ENCODE assay signal across 8 cellular contexts in the genomic region with DNA sequence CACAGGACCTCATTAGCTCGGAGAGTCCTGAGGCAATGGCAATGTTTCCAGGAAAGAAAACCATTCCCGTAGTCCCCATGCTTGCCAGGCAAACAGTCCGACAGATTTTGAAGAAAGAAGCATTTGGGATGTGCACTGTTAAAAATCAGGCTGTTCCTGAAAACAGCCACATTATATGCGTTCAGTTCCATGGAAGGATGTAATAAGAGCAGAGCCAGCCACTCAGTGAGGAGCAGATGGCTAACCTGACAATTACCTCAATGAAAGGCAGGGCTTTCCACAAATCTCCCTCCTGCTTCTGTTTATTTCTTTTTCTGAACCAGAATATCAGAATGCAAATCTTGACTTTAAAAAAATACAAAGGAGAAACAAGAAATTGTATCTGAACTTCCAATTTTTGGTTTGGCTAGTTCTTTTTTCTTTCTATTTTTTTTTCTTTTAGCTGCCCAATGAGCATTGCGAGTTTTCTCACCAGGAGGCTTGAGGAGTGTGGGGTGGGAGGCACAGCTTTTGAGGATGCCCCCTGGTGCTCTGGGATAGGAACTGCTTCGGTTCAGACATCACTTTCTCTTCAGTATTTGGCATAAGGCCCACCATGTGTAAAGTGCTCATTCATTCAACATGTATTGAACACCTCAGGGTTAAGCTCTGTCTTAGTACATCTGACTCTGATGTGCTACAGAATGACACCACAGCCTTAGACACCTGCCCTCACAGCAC.
A peak's percentile ranks its signal among the peaks of the same experiment; 100 is the strongest.
DNase-seq lines count a peak whose midpoint lies in the region; ATAC-seq and TF ChIP-seq lines count a peak whose summit lies in the region.

No MANE protein-coding gene starts in this region.

- H3K4me1 ChIP-seq in Panc1 (ENCODE audit: control insufficient read depth, insufficient read depth, low read length): no peaks in the 10 kb centered on the region

- intact Hi-C loops in Panc1 (cut with micrococcal nuclease; ENCODE audit: unreplicated experiment): no loop called here

- H3K9me3 ChIP-seq in Panc1 (ENCODE audit: control insufficient read depth, insufficient read depth, low read depth, low read length): no peaks in the 10 kb centered on the region

- in situ Hi-C loops in Panc1 (cut with HindIII; ENCODE audit: low pct_unique_long_range_greater_than_20kb, low sequenced_read_pairs): no loop called here

- CTCF ChIA-PET in Panc1 (lab: Charles Lee): no interaction called here

- no peak overlapping the region for H3K4me3 ChIP-seq in Panc1 (ENCODE audit: low read depth in 2 of 2, low read length in 2 of 2)

- peaks cover 6% of the 10 kb centered on the region for H3K4me1 Mint-ChIP-seq in activated T-helper 17 cell treated with anti-CD3 and anti-CD28 coated beads, Interleukin-2, amount 50 U/mL, for 72 hours

- POLR2A ChIA-PET in Panc1 (lab: Charles Lee): no interaction called here

- ATAC-seq in GM21529 (IDR thresholded peaks at IDR 0.05; ENCODE audit: unreplicated experiment): peak; percentile 86
- no peak; the same call in 1 of the 2 replicates for ATAC-seq in Panc1
- peak; percentile 93 for ATAC-seq in activated T-helper 17 cell treated with anti-CD3 and anti-CD28 coated beads, Interleukin-2, amount 50 U/mL, for 72 hours (replicated peaks)

- peak; percentile 77 for TF ChIP-seq CTCF in Panc1 (IDR thresholded peaks at IDR 0.05)

- H3K27ac ChIP-seq in Panc1 (ENCODE audit: low read length): no peak overlapping the region

- H3K36me3 ChIP-seq in Panc1 (ENCODE audit: control insufficient read depth, insufficient read depth, low read length): no peaks in the 10 kb centered on the region

- DNase-seq in GDM1 (lab: John Stamatoyannopoulos, UW) (peak; percentile 48), HT1080 (ENCODE audit: low read depth) (peak; percentile 69), Panc1 (ENCODE audit: low read depth, low spot score) (no peak), germinal center (ENCODE audit: low spot score) (peak; percentile 79), putamen (ENCODE audit: low spot score) (no peak)
- peak; percentile 28 for DNase-seq in stimulated activated CD4-positive, alpha-beta T cell treated with anti-CD3 and anti-CD28 coated beads, Interleukin-12 subunit alpha, Interleukin-12 subunit beta, amount 100 ng/mL, for 24 hours (ENCODE audit: low read depth in 2 of 2)

- no peak overlapping the region for H3K4me3 Mint-ChIP-seq in activated T-helper 17 cell treated with anti-CD3 and anti-CD28 coated beads, Interleukin-2, amount 50 U/mL, for 72 hours

- H3K9me3 Mint-ChIP-seq in activated T-helper 17 cell treated with anti-CD3 and anti-CD28 coated beads, Interleukin-2, amount 50 U/mL, for 72 hours: no peaks in the 10 kb centered on the region

- H3K36me3 Mint-ChIP-seq in activated T-helper 17 cell treated with anti-CD3 and anti-CD28 coated beads, Interleukin-2, amount 50 U/mL, for 72 hours (ENCODE audit: low read depth): no peaks in the 10 kb centered on the region

- no TSS peak for BruUV-seq in Panc1 (replicated peaks; lab: Mats Ljungman, UMichigan)

- H3K27me3 Mint-ChIP-seq in activated T-helper 17 cell treated with anti-CD3 and anti-CD28 coated beads, Interleukin-2, amount 50 U/mL, for 72 hours: peaks cover 9% of the 10 kb centered on the region

- no peaks in the 10 kb centered on the region for H3K27me3 ChIP-seq in Panc1 (ENCODE audit: control insufficient read depth, insufficient read depth, low read length)

- H3K27ac Mint-ChIP-seq in activated T-helper 17 cell treated with anti-CD3 and anti-CD28 coated beads, Interleukin-2, amount 50 U/mL, for 72 hours: no peak overlapping the region

Comparison
In these comparisons a context has a peak if more than half of its experiments do, and no peak if none do; other contexts are left out.
1. DNase-seq: peak in GDM1 (single experiment), HT1080 (single experiment), germinal center (single experiment) and stimulated activated CD4-positive, alpha-beta T cell treated with anti-CD3 and anti-CD28 coated beads, Interleukin-12 subunit alpha, Interleukin-12 subunit beta, amount 100 ng/mL, for 24 hours (2 of 2); none in Panc1 (single experiment) and putamen (single experiment).